Comparison of ENCODE assay signal across 8 cellular contexts in the genomic region with DNA sequence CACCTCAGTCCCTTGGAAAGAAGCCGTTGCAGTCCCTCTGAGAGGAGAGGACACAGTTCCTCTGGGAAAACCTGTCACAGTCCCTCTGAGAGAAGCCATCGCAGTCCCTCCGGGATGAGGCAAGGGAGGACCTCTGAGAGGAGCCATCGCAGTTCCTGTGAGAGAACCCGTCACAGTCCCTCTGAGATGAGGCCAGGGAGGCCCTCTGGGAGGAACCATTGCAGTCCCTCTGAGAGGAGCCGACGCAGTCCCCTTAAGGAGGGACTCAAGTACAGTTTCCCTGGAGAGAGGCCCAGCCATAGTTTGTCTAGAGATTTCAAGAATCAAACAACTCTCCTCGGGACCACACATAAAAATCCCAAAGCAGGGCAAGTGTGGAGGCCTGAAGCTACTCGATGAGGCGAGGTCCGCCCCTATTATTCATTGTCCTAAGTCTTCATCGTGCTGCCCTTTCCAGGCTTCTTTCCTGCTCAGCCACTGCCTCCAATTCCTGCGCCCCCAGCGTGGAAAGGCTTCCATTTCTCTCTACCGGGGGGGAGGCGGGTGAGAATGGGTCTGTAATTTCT. TPM values are rescaled to one million over a fixed set of nuclear protein-coding genes. Genes with fewer than 3 reads are reported as not detected.
DNase-seq lines count a peak whose midpoint lies in the region; ATAC-seq and TF ChIP-seq lines count a peak whose summit lies in the region.

No MANE protein-coding gene starts in this region.

- peaks cover 15% of the 10 kb centered on the region for H3K36me3 Mint-ChIP-seq in natural killer cell treated with Interleukin-12 subunit alpha and Interleukin-12 subunit beta and Interleukin-15 and Interleukin-18, amount 100 ng/mL, for 72 hours

- H3K27ac ChIP-seq in KMS-11 (0 out of 2 replicates have a peak overlapping the region, but pooled peaks have one; percentile 34), colonic mucosa (peak overlapping the region; percentile 41), foreskin keratinocyte (no peak overlapping the region)

- H3K4me3 ChIP-seq in AG10803 (ENCODE audit: low read length) = peak overlapping the region; percentile 67
- no peak overlapping the region for H3K4me3 ChIP-seq in KMS-11 (IDR thresholded peaks at IDR 0.05; ENCODE audit: insufficient read depth, low read depth, low read length)
- H3K4me3 ChIP-seq in colonic mucosa = peak overlapping the region; percentile 58

- TF ChIP-seq CTCF in AG10803 (conservative IDR thresholded peaks at IDR 0.05; ENCODE audit: low read length) (no peak), KMS-11 (conservative IDR thresholded peaks at IDR 0.05; ENCODE audit: low read depth, low read length) (no peak), colonic mucosa (IDR thresholded peaks at IDR 0.05) (no peak), foreskin keratinocyte (conservative IDR thresholded peaks at IDR 0.05) (no peak)

- peak overlapping the region; percentile 98 for H3K4me3 Mint-ChIP-seq in natural killer cell treated with Interleukin-12 subunit alpha and Interleukin-12 subunit beta and Interleukin-15 and Interleukin-18, amount 100 ng/mL, for 72 hours

- H3K27ac Mint-ChIP-seq in natural killer cell treated with Interleukin-12 subunit alpha and Interleukin-12 subunit beta and Interleukin-15 and Interleukin-18, amount 100 ng/mL, for 72 hours = peak overlapping the region; percentile 83 to 85

- DNase-seq in AG10803 (ENCODE audit: low read depth) (peak; percentile 4), colonic mucosa (no peak), NCI-H187 treated with DMSO at 0.1 percent for 48 hours (lab: John Stamatoyannopoulos, UW) (no peak), foreskin keratinocyte (no peak)
- no peak for DNase-seq in natural killer cell treated with Interleukin-12 subunit alpha and Interleukin-12 subunit beta and Interleukin-15 and Interleukin-18, amount 100 ng/mL, for 72 hours (ENCODE audit: low spot score)
- no peak for DNase-seq in stimulated activated naive CD4-positive, alpha-beta T cell (lab: John Stamatoyannopoulos, UW)
- DNase-seq in NK-92 treated with Interleukin-12 subunit alpha and Interleukin-12 subunit beta, amount 100 ng/mL, for 24 hours (lab: John Stamatoyannopoulos, UW) = no peak

- H3K4me2 ChIP-seq in KMS-11 = peak overlapping the region; percentile 50

- H2AFZ ChIP-seq in KMS-11 (ENCODE audit: low read depth) = peak overlapping the region; percentile 83

- intact Hi-C loops in colonic mucosa (cut with DNase I) = no loop called here

- H3K9ac ChIP-seq in KMS-11 = peak overlapping the region; percentile 51; the same call in 1 of the 2 replicates
- H3K9ac ChIP-seq in colonic mucosa (ENCODE audit: low read depth in 2 of 2, low read length in 2 of 2) = peak overlapping the region in 1 of 2 donors; percentile 84

- peaks cover 41% of the 10 kb centered on the region for H3K79me2 ChIP-seq in KMS-11 (ENCODE audit: insufficient read depth, low read depth)

- no peaks in the 10 kb centered on the region for H3K36me3 ChIP-seq in KMS-11 (ENCODE audit: insufficient read depth)
- H3K36me3 ChIP-seq in colonic mucosa = no peaks in the 10 kb centered on the region

- no peaks in the 10 kb centered on the region; the same call in 1 of the 2 replicates for H4K20me1 ChIP-seq in KMS-11 (ENCODE audit: insufficient read depth)

- H3K27me3 ChIP-seq in KMS-11 (ENCODE audit: insufficient read depth, low read depth) (no peaks in the 10 kb centered on the region), colonic mucosa (no peaks in the 10 kb centered on the region), foreskin keratinocyte (no peaks in the 10 kb centered on the region)

- peaks cover 26% of the 10 kb centered on the region for H3K4me1 ChIP-seq in KMS-11 (ENCODE audit: low read depth, poor library complexity, severe bottlenecking)
- H3K4me1 ChIP-seq in colonic mucosa = no peaks in the 10 kb centered on the region
- peaks cover 12% of the 10 kb centered on the region for H3K4me1 ChIP-seq in foreskin keratinocyte

- H3K9me3 Mint-ChIP-seq in natural killer cell treated with Interleukin-12 subunit alpha and Interleukin-12 subunit beta and Interleukin-15 and Interleukin-18, amount 100 ng/mL, for 72 hours = no peaks in the 10 kb centered on the region

- peaks cover 33 to 47% of the 10 kb centered on the region in 2 donors for H3K4me1 Mint-ChIP-seq in natural killer cell treated with Interleukin-12 subunit alpha and Interleukin-12 subunit beta and Interleukin-15 and Interleukin-18, amount 100 ng/mL, for 72 hours (ENCODE audit: low read depth in 2 of 2)

- no peaks in the 10 kb centered on the region for H3K9me3 ChIP-seq in colonic mucosa

- H3K27me3 Mint-ChIP-seq in natural killer cell treated with Interleukin-12 subunit alpha and Interleukin-12 subunit beta and Interleukin-15 and Interleukin-18, amount 100 ng/mL, for 72 hours = peaks cover 26 to 31% of the 10 kb centered on the region in 2 donors

- no peak for ATAC-seq in natural killer cell treated with Interleukin-12 subunit alpha and Interleukin-12 subunit beta and Interleukin-15 and Interleukin-18, amount 100 ng/mL, for 72 hours
- ATAC-seq in foreskin keratinocyte = no peak

RNA-seq across cellular contexts. Expression of a gene that starts 0.6 kb away (rescaled TPM):
- 10 to 100 TPM; 13.8 to 14.6 TPM for total RNA-seq in colonic mucosa
- total RNA-seq in natural killer cell treated with Interleukin-12 subunit alpha and Interleukin-12 subunit beta and Interleukin-15 and Interleukin-18, amount 100 ng/mL, for 72 hours = 10 to 100 TPM; 10.1 to 24.0 TPM
- 12.7 and 13.5 TPM in 2 replicates for total RNA-seq in foreskin keratinocyte
- polyA plus RNA-seq in foreskin keratinocyte = 6.7 and 7.7 TPM in 2 replicates

RNA-seq across cellular contexts. Expression of a gene that starts 46.6 kb away (rescaled TPM):
- total RNA-seq in colonic mucosa = 1 to 10 TPM; 2.8 to 2.9 TPM
- total RNA-seq in natural killer cell treated with Interleukin-12 subunit alpha and Interleukin-12 subunit beta and Interleukin-15 and Interleukin-18, amount 100 ng/mL, for 72 hours = under 1 TPM in 1 of 2 donors, not detected in 1; 0.36 TPM
- 0.81 and 1.0 TPM in 2 replicates for total RNA-seq in foreskin keratinocyte
- polyA plus RNA-seq in foreskin keratinocyte = 0.26 and 0.46 TPM in 2 replicates

RNA-seq across cellular contexts. Expression of a gene that starts 46.6 kb away (rescaled TPM):
- total RNA-seq in colonic mucosa (10 to 100 TPM; 23.4 to 27.6 TPM), foreskin keratinocyte (58.9 and 61.4 TPM in 2 replicates)
- total RNA-seq in natural killer cell treated with Interleukin-12 subunit alpha and Interleukin-12 subunit beta and Interleukin-15 and Interleukin-18, amount 100 ng/mL, for 72 hours = 10 to 100 TPM; 32.7 to 36.9 TPM
- 49.6 and 56.4 TPM in 2 replicates for polyA plus RNA-seq in foreskin keratinocyte
